In the genomic region with DNA sequence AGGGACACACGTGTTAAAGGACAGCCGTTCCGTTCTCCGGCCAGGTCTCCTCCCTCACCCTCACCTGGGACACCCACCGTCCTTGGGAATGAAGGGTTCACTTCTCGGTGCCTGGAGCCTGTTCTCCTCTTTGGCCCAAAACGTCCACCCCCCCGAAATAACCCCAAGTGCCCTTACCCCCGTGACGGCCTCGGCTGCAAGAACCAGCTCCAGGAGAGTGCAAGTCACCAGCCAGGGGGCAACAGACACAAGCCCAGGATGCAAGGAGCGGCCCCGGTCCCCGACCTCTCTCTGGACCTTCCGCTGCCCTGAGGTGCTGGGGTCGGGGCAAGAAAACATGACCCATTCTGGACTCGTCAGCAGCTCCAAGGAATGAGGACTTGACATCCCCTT, we compare ENCODE assay signal across 1 cellular context.
TF ChIP-seq lines count a peak whose summit lies in the region.

No MANE protein-coding gene starts in this region.

TF ChIP-seq in HepG2, 621 proteins besides CTCF, POLR2A, EP300 and RAD21:
- TF ChIP-seq ZNF572 (CRISPR knock-in tag; IDR thresholded peaks at IDR 0.05) (0 out of 2 replicates have a peak, but pooled peaks have one; percentile 23), CBX2 (IDR thresholded peaks at IDR 0.05; ENCODE audit: low read depth, low read length) (no peak), CBX2 (CRISPR knock-in tag; IDR thresholded peaks at IDR 0.05; ENCODE audit: low read depth) (no peak), ZFP91 (CRISPR knock-in tag; IDR thresholded peaks at IDR 0.05; ENCODE audit: borderline replicate concordance) (0 out of 2 replicates have a peak, but pooled peaks have one; percentile 11)
